In genomic region chrX:39268207-39268606, GRCh38 we compare ENCODE assay signal across 23 cellular contexts.
DNase-seq lines count a peak whose midpoint lies in the region; ATAC-seq lines count a peak whose summit lies in the region.
"Had no signal": no experiment of that assay in that cellular context is flagged by ENCODE, and none has a peak within 500 bp of the region (broad histone marks: within the 10 kb centered on the region; RNA-seq: fewer than 3 reads in every experiment).

No MANE protein-coding gene starts in this region.

- H3K36me3 Mint-ChIP-seq in activated CD4-positive, alpha-beta T cell treated with anti-CD3 and anti-CD28 coated beads for 36 hours (ENCODE audit: low read depth): peaks cover 32% of the 10 kb centered on the region
- H3K36me3 Mint-ChIP-seq in activated T-cell treated with anti-CD3 and anti-CD28 coated beads, Interleukin-2, amount 50 U/mL, for 72 hours (ENCODE audit: insufficient read depth in 2 of 2): peaks cover 7 to 15% of the 10 kb centered on the region in 2 donors
- H3K36me3 Mint-ChIP-seq in activated T-helper 17 cell treated with anti-CD3 and anti-CD28 coated beads, Interleukin-2, amount 50 U/mL, for 72 hours (ENCODE audit: low read depth): no peaks in the 10 kb centered on the region
- no peaks in the 10 kb centered on the region for H3K36me3 Mint-ChIP-seq in central memory CD8-positive, alpha-beta T cell (ENCODE audit: insufficient read depth)
- H3K36me3 Mint-ChIP-seq: CD8-positive, alpha-beta memory T cell had no signal

- peak overlapping the region; percentile 87 for H3K27ac Mint-ChIP-seq in activated CD4-positive, alpha-beta T cell treated with anti-CD3 and anti-CD28 coated beads for 36 hours
- H3K27ac Mint-ChIP-seq in activated T-cell treated with anti-CD3 and anti-CD28 coated beads, Interleukin-2, amount 50 U/mL, for 72 hours: peak overlapping the region; percentile 96
- H3K27ac Mint-ChIP-seq in activated T-helper 17 cell treated with anti-CD3 and anti-CD28 coated beads, Interleukin-2, amount 50 U/mL, for 72 hours: peak overlapping the region; percentile 93
- peak overlapping the region; percentile 9 for H3K27ac Mint-ChIP-seq in central memory CD8-positive, alpha-beta T cell (ENCODE audit: low read depth)
- H3K27ac Mint-ChIP-seq: B cell; CD8-positive, alpha-beta memory T cell had no signal

- H3K9me3 Mint-ChIP-seq in activated CD4-positive, alpha-beta T cell treated with anti-CD3 and anti-CD28 coated beads for 36 hours (ENCODE audit: low read depth): peaks cover 6% of the 10 kb centered on the region
- H3K9me3 Mint-ChIP-seq in activated T-cell treated with anti-CD3 and anti-CD28 coated beads, Interleukin-2, amount 50 U/mL, for 72 hours: peaks cover 8 to 14% of the 10 kb centered on the region in 2 donors
- peaks cover 5% of the 10 kb centered on the region for H3K9me3 Mint-ChIP-seq in activated T-helper 17 cell treated with anti-CD3 and anti-CD28 coated beads, Interleukin-2, amount 50 U/mL, for 72 hours
- peaks cover 4% of the 10 kb centered on the region for H3K9me3 Mint-ChIP-seq in central memory CD8-positive, alpha-beta T cell

- POLR2A ChIA-PET in activated CD4-positive, alpha-beta T cell treated with anti-CD3 and anti-CD28 coated beads for 36 hours (lab: Charles Lee): interaction anchor here (0.5 to 1.1 kb wide), 3 partner anchors 59 to 347 kb away, joined by 3 to 4 read pairs (median 3); no protein-coding TSS in a partner anchor

- CTCF ChIA-PET in activated CD4-positive, alpha-beta T cell treated with anti-CD3 and anti-CD28 coated beads for 36 hours (lab: Charles Lee): interaction anchor here (0.7 kb wide), 1 partner anchor 10 kb away, joined by 3 read pairs; no protein-coding TSS in a partner anchor

- H3K27me3 Mint-ChIP-seq in activated CD4-positive, alpha-beta T cell treated with anti-CD3 and anti-CD28 coated beads for 36 hours: no peaks in the 10 kb centered on the region
- H3K27me3 Mint-ChIP-seq in activated T-cell treated with anti-CD3 and anti-CD28 coated beads, Interleukin-2, amount 50 U/mL, for 72 hours (ENCODE audit: low read depth): no peaks in the 10 kb centered on the region
- H3K27me3 Mint-ChIP-seq in activated T-helper 17 cell treated with anti-CD3 and anti-CD28 coated beads, Interleukin-2, amount 50 U/mL, for 72 hours: no peaks in the 10 kb centered on the region
- H3K27me3 Mint-ChIP-seq in central memory CD8-positive, alpha-beta T cell: peaks cover 22% of the 10 kb centered on the region
- H3K27me3 Mint-ChIP-seq: B cell had no signal

- intact Hi-C loops in activated CD4-positive, alpha-beta T cell treated with anti-CD3 and anti-CD28 coated beads for 36 hours (cut with DNase I, micrococcal nuclease): loop anchor here (2.0 to 10.0 kb wide), 2 partner anchors 41 to 587 kb away; no protein-coding TSS in a partner anchor

- ATAC-seq in activated CD4-positive, alpha-beta T cell treated with anti-CD3 and anti-CD28 coated beads for 36 hours: peak; percentile 74
- peak; percentile 51 to 65 for ATAC-seq in activated T-cell treated with anti-CD3 and anti-CD28 coated beads, Interleukin-2, amount 50 U/mL, for 72 hours (replicated peaks in 1 of 2)
- ATAC-seq in activated T-helper 17 cell treated with anti-CD3 and anti-CD28 coated beads, Interleukin-2, amount 50 U/mL, for 72 hours (replicated peaks): peak; percentile 75
- ATAC-seq in central memory CD8-positive, alpha-beta T cell (replicated peaks; ENCODE audit: extremely low read depth, poor library complexity, severe bottlenecking): no peak
- ATAC-seq in GM18502 (IDR thresholded peaks at IDR 0.05; ENCODE audit: poor library complexity, unreplicated experiment): no peak
- ATAC-seq: GM12878, HCT116 had no signal

- peaks cover 57% of the 10 kb centered on the region for H3K4me1 Mint-ChIP-seq in activated CD4-positive, alpha-beta T cell treated with anti-CD3 and anti-CD28 coated beads for 36 hours
- peaks cover 49% of the 10 kb centered on the region for H3K4me1 Mint-ChIP-seq in activated T-cell treated with anti-CD3 and anti-CD28 coated beads, Interleukin-2, amount 50 U/mL, for 72 hours (ENCODE audit: low read depth)
- peaks cover 24% of the 10 kb centered on the region for H3K4me1 Mint-ChIP-seq in activated T-helper 17 cell treated with anti-CD3 and anti-CD28 coated beads, Interleukin-2, amount 50 U/mL, for 72 hours
- H3K4me1 Mint-ChIP-seq in central memory CD8-positive, alpha-beta T cell: no peaks in the 10 kb centered on the region
- H3K4me1 Mint-ChIP-seq: B cell had no signal

- no peak for DNase-seq in activated CD4-positive, alpha-beta T cell treated with anti-CD3 and anti-CD28 coated beads for 36 hours
- no peak for DNase-seq in activated CD4-positive, alpha-beta T cell treated with anti-CD3 and anti-CD28 coated beads, Interleukin-2, amount 50 U/mL, for 48 hours
- DNase-seq in activated T-cell treated with anti-CD3 and anti-CD28 coated beads, Interleukin-2, amount 50 U/mL, for 72 hours: no peak
- no peak for DNase-seq in activated T-cell treated with anti-CD3 and anti-CD28 coated beads, Interleukin-2, amount 50 U/mL, for 48 hours
- no peak for DNase-seq in central memory CD8-positive, alpha-beta T cell (ENCODE audit: low spot score in 2 of 2)
- DNase-seq in NAMALWA (ENCODE audit: low spot score): no peak
- DNase-seq: CD8-positive, alpha-beta memory T cell; DMS 273 treated with DMSO at 0.1 percent for 48 hours; DMS79; EL; GDM1; IMR-90; KG1; MG63; NCI-H2029; NCI-H446; NCI-H524 treated with DMSO at 0.1 percent for 48 hours; NCI-H774 had no signal

- H3K4me3 Mint-ChIP-seq in activated CD4-positive, alpha-beta T cell treated with anti-CD3 and anti-CD28 coated beads for 36 hours: peak overlapping the region; percentile 23
- H3K4me3 Mint-ChIP-seq in activated T-cell treated with anti-CD3 and anti-CD28 coated beads, Interleukin-2, amount 50 U/mL, for 72 hours: peak overlapping the region; percentile 42 to 87
- peak overlapping the region; percentile 74 for H3K4me3 Mint-ChIP-seq in activated T-helper 17 cell treated with anti-CD3 and anti-CD28 coated beads, Interleukin-2, amount 50 U/mL, for 72 hours
- no peak overlapping the region for H3K4me3 Mint-ChIP-seq in central memory CD8-positive, alpha-beta T cell
- H3K4me3 Mint-ChIP-seq: B cell; CD8-positive, alpha-beta memory T cell had no signal

Comparison
In these comparisons a context has a peak if more than half of its experiments do, and no peak if none do; other contexts are left out.
1. ATAC-seq: peak in activated CD4-positive, alpha-beta T cell treated with anti-CD3 and anti-CD28 coated beads for 36 hours (single experiment), activated T-cell treated with anti-CD3 and anti-CD28 coated beads, Interleukin-2, amount 50 U/mL, for 72 hours (2 of 2) and activated T-helper 17 cell treated with anti-CD3 and anti-CD28 coated beads, Interleukin-2, amount 50 U/mL, for 72 hours (single experiment); none in central memory CD8-positive, alpha-beta T cell (single experiment) and GM18502 (single experiment).
2. H3K27ac Mint-ChIP-seq: peak in every context shown above with its lines; median percentile 96 in activated T-cell treated with anti-CD3 and anti-CD28 coated beads, Interleukin-2, amount 50 U/mL, for 72 hours; 93 in activated T-helper 17 cell treated with anti-CD3 and anti-CD28 coated beads, Interleukin-2, amount 50 U/mL, for 72 hours; 87 in activated CD4-positive, alpha-beta T cell treated with anti-CD3 and anti-CD28 coated beads for 36 hours; 9 in central memory CD8-positive, alpha-beta T cell.